In genomic region chr6:22556298-22556697, GRCh38 we compare ENCODE assay signal across 28 cellular contexts. TPM values are rescaled to one million over a fixed set of nuclear protein-coding genes. Genes with fewer than 3 reads are reported as not detected.
"Had no signal": no experiment of that assay in that cellular context is flagged by ENCODE, and none has a peak within 500 bp of the region (broad histone marks: within the 10 kb centered on the region; RNA-seq: fewer than 3 reads in every experiment).

No MANE protein-coding gene starts in this region.

- H3K27ac Mint-ChIP-seq: activated CD4-positive, alpha-beta memory T cell treated with anti-CD3 and anti-CD28 coated beads for 36 hours; activated CD4-positive, alpha-beta T cell treated with anti-CD3 and anti-CD28 coated beads, Interleukin-2, amount 10 ng/mL, durations not matched to agents 7 days and 5 days; activated naive CD8-positive, alpha-beta T cell treated with anti-CD3 and anti-CD28 coated beads, Interleukin-2, amount 10 ng/mL, durations not matched to agents 7 days and 5 days; T-helper 17 cell had no signal

- H3K27me3 Mint-ChIP-seq: activated CD4-positive, alpha-beta memory T cell treated with anti-CD3 and anti-CD28 coated beads for 36 hours; activated CD4-positive, alpha-beta T cell treated with anti-CD3 and anti-CD28 coated beads, Interleukin-2, amount 10 ng/mL, durations not matched to agents 7 days and 5 days; T-helper 17 cell had no signal

- H3K4me3 ChIP-seq: adrenal gland, breast epithelium, SJSA1 had no signal

- ATAC-seq: activated T-cell treated with anti-CD3 and anti-CD28 coated beads, Interleukin-2, amount 50 U/mL, for 4 hours; Panc1; T-helper 17 cell had no signal

- H3K9me3 ChIP-seq: adrenal gland, breast epithelium, SJSA1 had no signal

- H3K4me2 ChIP-seq: KMS-11 had no signal

- H3K27me3 ChIP-seq: adrenal gland, breast epithelium, SJSA1 had no signal

- H3K9me3 Mint-ChIP-seq: activated CD4-positive, alpha-beta memory T cell treated with anti-CD3 and anti-CD28 coated beads for 36 hours; activated CD4-positive, alpha-beta T cell treated with anti-CD3 and anti-CD28 coated beads, Interleukin-2, amount 10 ng/mL, durations not matched to agents 7 days and 5 days had no signal

- H3K27ac ChIP-seq: adrenal gland, breast epithelium, KMS-11, SJSA1 had no signal

- H3K4me1 Mint-ChIP-seq: activated CD4-positive, alpha-beta T cell treated with anti-CD3 and anti-CD28 coated beads, Interleukin-2, amount 10 ng/mL, durations not matched to agents 7 days and 5 days; activated naive CD8-positive, alpha-beta T cell treated with anti-CD3 and anti-CD28 coated beads, Interleukin-2, amount 10 ng/mL, durations not matched to agents 7 days and 5 days; T-helper 17 cell had no signal

- H3K9ac ChIP-seq: KMS-11 had no signal

- H3K36me3 Mint-ChIP-seq: activated CD4-positive, alpha-beta memory T cell treated with anti-CD3 and anti-CD28 coated beads for 36 hours; activated naive CD8-positive, alpha-beta T cell treated with anti-CD3 and anti-CD28 coated beads, Interleukin-2, amount 10 ng/mL, durations not matched to agents 7 days and 5 days had no signal

- H3K4me1 ChIP-seq: adrenal gland, breast epithelium, SJSA1 had no signal

- DNase-seq: activated CD4-positive, alpha-beta memory T cell treated with anti-CD3 and anti-CD28 coated beads for 36 hours; activated CD4-positive, alpha-beta T cell treated with anti-CD3 and anti-CD28 coated beads, Interleukin-2, amount 10 ng/mL, durations not matched to agents 7 days and 5 days; activated CD4-positive, CD25-positive, alpha-beta regulatory T cell; activated CD8-positive, alpha-beta memory T cell treated with anti-CD3 and anti-CD28 coated beads for 24 hours; activated effector memory CD4-positive, alpha-beta T cell treated with anti-CD3 and anti-CD28 coated beads, Interleukin-2, amount 50 U/mL, for 16 hours; activated naive CD4-positive, alpha-beta T cell treated with anti-CD3 and anti-CD28 coated beads, Interleukin-2, amount 50 U/mL, for 16 hours; activated naive CD8-positive, alpha-beta T cell treated with anti-CD3 and anti-CD28 coated beads, Interleukin-2, amount 10 ng/mL, durations not matched to agents 7 days and 5 days; activated T-cell treated with anti-CD3 and anti-CD28 coated beads, Interleukin-2, amount 50 U/mL, for 4 hours; adrenal gland; anterior cingulate cortex; central memory CD4-positive, alpha-beta T cell; NCI-H1092; NCI-H1417; NCI-H1930; NCI-H2171; NCI-H226; NCI-H510A treated with DMSO at 0.1 percent for 48 hours; NCI-H69; OCI-M1; RPMI8226; SHP77; T-helper 17 cell; T-helper 9 cell had no signal

- H3K4me3 Mint-ChIP-seq: activated CD4-positive, alpha-beta memory T cell treated with anti-CD3 and anti-CD28 coated beads for 36 hours; activated CD4-positive, alpha-beta T cell treated with anti-CD3 and anti-CD28 coated beads, Interleukin-2, amount 10 ng/mL, durations not matched to agents 7 days and 5 days; activated naive CD8-positive, alpha-beta T cell treated with anti-CD3 and anti-CD28 coated beads, Interleukin-2, amount 10 ng/mL, durations not matched to agents 7 days and 5 days; activated T-cell treated with anti-CD3 and anti-CD28 coated beads, Interleukin-2, amount 50 U/mL, for 4 hours; T-helper 17 cell had no signal

- H3K36me3 ChIP-seq: adrenal gland, breast epithelium, SJSA1 had no signal

RNA-seq across cellular contexts. Expression of gene HDGFL1, which starts 13.1 kb away (rescaled TPM):
- total RNA-seq: activated CD4-positive, alpha-beta memory T cell treated with anti-CD3 and anti-CD28 coated beads for 36 hours; activated CD4-positive, alpha-beta T cell treated with anti-CD3 and anti-CD28 coated beads, Interleukin-2, amount 10 ng/mL, durations not matched to agents 7 days and 5 days; activated naive CD8-positive, alpha-beta T cell treated with anti-CD3 and anti-CD28 coated beads, Interleukin-2, amount 10 ng/mL, durations not matched to agents 7 days and 5 days; activated T-cell treated with anti-CD3 and anti-CD28 coated beads, Interleukin-2, amount 50 U/mL, for 4 hours; adrenal gland; breast epithelium; MCF 10A; SJSA1; T-helper 17 cell had no signal
- polyA plus RNA-seq: adrenal gland had no signal
